In the genomic region with DNA sequence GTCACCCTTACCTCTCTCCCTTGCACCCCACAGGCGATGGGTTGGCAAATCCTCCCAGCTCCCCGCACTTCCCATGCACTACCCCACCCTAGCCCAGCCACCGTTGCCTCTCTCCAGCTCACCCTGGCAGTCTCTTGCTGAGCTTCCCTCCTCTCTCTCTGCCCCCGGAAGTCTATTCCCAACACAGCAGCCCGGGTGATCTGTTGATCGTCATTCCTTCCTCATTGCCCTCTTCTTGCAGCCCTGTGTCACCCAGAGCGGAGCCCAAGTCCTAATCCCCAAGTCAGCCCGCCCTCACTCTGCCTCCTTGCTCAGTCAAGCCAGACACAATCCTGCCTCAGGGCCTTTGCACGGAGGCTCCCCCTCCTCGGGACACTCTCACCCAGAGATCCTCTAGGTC, we compare ENCODE assay signal across 19 cellular contexts. TPM values are rescaled to one million over a fixed set of nuclear protein-coding genes. Genes with fewer than 3 reads are reported as not detected.
"Had no signal": no experiment of that assay in that cellular context is flagged by ENCODE, and none has a peak within 500 bp of the region (broad histone marks: within the 10 kb centered on the region; RNA-seq: fewer than 3 reads in every experiment).

No MANE protein-coding gene starts in this region.

- H3K4me3 Mint-ChIP-seq: activated CD4-positive, alpha-beta T cell treated with anti-CD3 and anti-CD28 coated beads, Interleukin-2, amount 10 ng/mL, durations not matched to agents 24 days and 14 days; activated naive CD8-positive, alpha-beta T cell treated with anti-CD3 and anti-CD28 coated beads, Interleukin-2, amount 10 ng/mL, durations not matched to agents 7 days and 5 days; activated T-cell treated with anti-CD3 and anti-CD28 coated beads, Interleukin-2, amount 50 U/mL, for 4 hours; mesothelial cell of epicardium had no signal

- H3K9me3 Mint-ChIP-seq: activated CD4-positive, alpha-beta T cell treated with anti-CD3 and anti-CD28 coated beads, Interleukin-2, amount 10 ng/mL, durations not matched to agents 24 days and 14 days; activated naive CD8-positive, alpha-beta T cell treated with anti-CD3 and anti-CD28 coated beads, Interleukin-2, amount 10 ng/mL, durations not matched to agents 7 days and 5 days; activated T-cell treated with anti-CD3 and anti-CD28 coated beads, Interleukin-2, amount 50 U/mL, for 4 hours; mesothelial cell of epicardium had no signal

- H3K27ac Mint-ChIP-seq: activated CD4-positive, alpha-beta T cell treated with anti-CD3 and anti-CD28 coated beads, Interleukin-2, amount 10 ng/mL, durations not matched to agents 24 days and 14 days; activated naive CD8-positive, alpha-beta T cell treated with anti-CD3 and anti-CD28 coated beads, Interleukin-2, amount 10 ng/mL, durations not matched to agents 7 days and 5 days; mesothelial cell of epicardium had no signal

- H3K36me3 Mint-ChIP-seq: activated naive CD8-positive, alpha-beta T cell treated with anti-CD3 and anti-CD28 coated beads, Interleukin-2, amount 10 ng/mL, durations not matched to agents 7 days and 5 days; mesothelial cell of epicardium had no signal

- H3K4me1 Mint-ChIP-seq: activated CD4-positive, alpha-beta T cell treated with anti-CD3 and anti-CD28 coated beads, Interleukin-2, amount 10 ng/mL, durations not matched to agents 24 days and 14 days; activated naive CD8-positive, alpha-beta T cell treated with anti-CD3 and anti-CD28 coated beads, Interleukin-2, amount 10 ng/mL, durations not matched to agents 7 days and 5 days; mesothelial cell of epicardium had no signal

- DNase-seq: activated CD4-positive, alpha-beta T cell treated with anti-CD3 and anti-CD28 coated beads, Interleukin-2, amount 10 ng/mL, durations not matched to agents 24 days and 14 days; activated CD4-positive, CD25-positive, alpha-beta regulatory T cell; activated gamma-delta T cell treated with Interleukin-2 at 50 U/mL for 16 hours; activated naive CD8-positive, alpha-beta T cell treated with anti-CD3 and anti-CD28 coated beads, Interleukin-2, amount 10 ng/mL, durations not matched to agents 7 days and 5 days; activated T-cell treated with anti-CD3 and anti-CD28 coated beads, Interleukin-2, amount 50 U/mL, for 4 hours; brain microvascular endothelial cell; effector memory CD4-positive, alpha-beta T cell; foreskin melanocyte; lower lobe of right lung; stimulated activated CD4-positive, alpha-beta T cell treated with anti-CD3 and anti-CD28 coated beads, Interleukin-4, amount 100 ng/mL, for 4 hours; stimulated activated CD8-positive, alpha-beta memory T cell treated with anti-CD3 and anti-CD28 coated beads, Interleukin-4, amount 100 ng/mL, for 48 hours; stimulated activated naive CD8-positive, alpha-beta T cell treated with anti-CD3 and anti-CD28 coated beads, Interleukin-15, Interleukin-2, amounts not matched to agents 100 U/mL and 50 U/mL, for 24 hours; SW 1271; trophoblast cell had no signal

RNA-seq across cellular contexts. Expression of a gene that starts 55.2 kb away (rescaled TPM):
- total RNA-seq: activated CD4-positive, alpha-beta T cell treated with anti-CD3 and anti-CD28 coated beads, Interleukin-2, amount 10 ng/mL, durations not matched to agents 24 days and 14 days; activated CD8-positive, alpha-beta memory T cell treated with anti-CD3 and anti-CD28 coated beads for 36 hours; activated naive CD8-positive, alpha-beta T cell treated with anti-CD3 and anti-CD28 coated beads, Interleukin-2, amount 10 ng/mL, durations not matched to agents 7 days and 5 days; activated T-cell treated with anti-CD3 and anti-CD28 coated beads, Interleukin-2, amount 50 U/mL, for 4 hours; fibroblast of lung; lower lobe of right lung; mesothelial cell of epicardium; renal cortical epithelial cell; T-helper 2 cell treated with Interferon-gamma antibody and Interleukin-4, amounts not matched to agents 100 ng/mL and 5 ng/mL, for 36 hours had no signal
